In genomic region chr13:106569233-106570095, GRCh38 we compare ENCODE assay signal across 1 cellular context.
TF ChIP-seq lines count a peak whose summit lies in the region.

No MANE protein-coding gene starts in this region.

TF ChIP-seq in HCT116, 20 proteins besides CTCF, POLR2A, EP300 and RAD21:
- TF ChIP-seq SP1 (IDR thresholded peaks at IDR 0.05; ENCODE audit: low read depth): no peak
- TF ChIP-seq MAX (IDR thresholded peaks at IDR 0.05): no peak
- no peak for TF ChIP-seq POLR2AphosphoS5 (IDR thresholded peaks at IDR 0.05; ENCODE audit: low read depth, low read length)
- TF ChIP-seq FOSL1 (IDR thresholded peaks at IDR 0.05; ENCODE audit: low read depth): no peak
- no peak for TF ChIP-seq ATF3 (IDR thresholded peaks at IDR 0.05)
- TF ChIP-seq SIN3A (IDR thresholded peaks at IDR 0.05; ENCODE audit: low read depth): no peak
- TF ChIP-seq YY1 (IDR thresholded peaks at IDR 0.05; ENCODE audit: extremely low read depth, insufficient replicate concordance, low read depth, low read length): no peak
- no peak for TF ChIP-seq ELF1 (IDR thresholded peaks at IDR 0.05; ENCODE audit: borderline replicate concordance, low read depth)
- no peak for TF ChIP-seq TCF7L2 (IDR thresholded peaks at IDR 0.05; ENCODE audit: borderline replicate concordance, extremely low read depth, insufficient read depth, insufficient read length)
- no peak for TF ChIP-seq EZH2 (IDR thresholded peaks at IDR 0.05)
- TF ChIP-seq ZNF274 (IDR thresholded peaks at IDR 0.05; ENCODE audit: low read depth, low read length): no peak
- no peak for TF ChIP-seq CEBPB (IDR thresholded peaks at IDR 0.05; ENCODE audit: low read depth)
- TF ChIP-seq EGR1 (IDR thresholded peaks at IDR 0.05; ENCODE audit: low read depth): no peak
- TF ChIP-seq EZH2phosphoT487 (IDR thresholded peaks at IDR 0.05; ENCODE audit: borderline replicate concordance): no peak
- no peak for TF ChIP-seq CBX3 (IDR thresholded peaks at IDR 0.05; ENCODE audit: low read depth)
- no peak for TF ChIP-seq REST (IDR thresholded peaks at IDR 0.05; ENCODE audit: low read depth)
